ENCODE assay signal across 11 cellular contexts in the genomic region with DNA sequence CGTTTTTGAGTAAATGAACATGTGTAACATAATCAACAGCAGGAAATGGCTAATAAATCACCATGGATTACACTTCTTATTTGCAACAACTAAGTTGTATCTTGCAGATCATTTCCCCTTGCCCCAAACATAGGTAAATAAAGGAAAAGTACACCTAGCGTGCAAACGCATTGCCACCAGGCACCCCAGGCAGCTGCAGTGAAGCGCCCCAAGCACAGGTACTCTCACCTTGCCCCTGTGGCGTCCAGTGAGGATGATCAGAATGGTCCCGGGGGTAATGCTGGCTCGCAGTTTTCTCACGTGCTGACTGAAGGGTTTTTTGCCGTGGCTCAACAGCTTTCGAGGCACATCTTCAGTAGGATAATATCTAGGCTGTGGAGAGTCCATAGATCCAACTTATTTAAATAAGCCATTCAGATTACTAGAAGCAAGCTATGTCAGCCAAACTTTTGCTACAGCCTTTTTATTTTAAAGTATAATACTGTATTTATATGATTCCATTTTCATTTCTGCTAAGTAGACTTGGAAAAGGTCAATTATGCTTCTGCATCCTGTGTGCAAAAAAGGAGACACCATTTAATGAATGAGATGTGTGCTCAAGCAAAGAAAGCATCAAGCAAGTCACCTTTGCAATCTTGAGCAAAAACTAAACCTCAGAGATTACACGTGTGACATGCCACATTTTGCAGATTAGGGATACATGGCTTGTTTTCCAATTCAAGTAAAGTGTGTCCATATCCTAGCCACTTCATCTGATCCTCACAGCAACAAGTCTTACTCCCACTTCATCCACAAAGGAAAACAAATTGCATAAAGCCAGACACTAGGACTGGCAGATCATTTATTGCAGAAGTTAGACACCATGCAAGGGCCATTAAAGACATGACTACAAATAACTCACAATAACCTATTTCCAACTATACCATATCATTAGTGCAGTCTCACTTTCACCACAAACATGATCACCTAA. TPM values are rescaled to one million over a fixed set of nuclear protein-coding genes. Genes with fewer than 3 reads are reported as not detected.
DNase-seq lines count a peak whose midpoint lies in the region; FAIRE-seq and TF ChIP-seq lines count a peak whose summit lies in the region.
"Had no signal": no experiment of that assay in that cellular context is flagged by ENCODE, and none has a peak within 500 bp of the region (broad histone marks: within the 10 kb centered on the region; RNA-seq: fewer than 3 reads in every experiment).

No MANE protein-coding gene starts in this region.

- no peak overlapping the region for H3K27ac Mint-ChIP-seq in activated CD4-positive, alpha-beta T cell treated with anti-CD3 and anti-CD28 coated beads, Interleukin-2, amount 10 ng/mL, durations not matched to agents 24 days and 14 days

- H2AK5ac ChIP-seq in H1 (ENCODE audit: low read depth, low read length) = no peak overlapping the region

- in situ Hi-C loops in GM13977 (cut with MboI; ENCODE audit: low pct_unique_long_range_greater_than_20kb, low sequenced_read_pairs, unreplicated experiment) = no loop called here

- intact Hi-C loops in activated CD4-positive, alpha-beta T cell treated with anti-CD3 and anti-CD28 coated beads, Interleukin-2, amount 10 ng/mL, durations not matched to agents 24 days and 14 days (cut with micrococcal nuclease) = no loop called here
- intact Hi-C loops in PC-9 (cut with micrococcal nuclease; ENCODE audit: unreplicated experiment) (no loop called here), posterior cingulate gyrus (cut with DNase I) (no loop called here)

- no peak overlapping the region for H4K8ac ChIP-seq in H1 (ENCODE audit: extremely low read depth, insufficient read depth, low read length)

- no peak for FAIRE-seq in H1 (lab: Jason Lieb, UNC)

- 94% methylated on average over 11 of the region's 11 CpGs; no CpG with 5 or more reads in 1 of the 2 experiments for WGBS in H1 (ENCODE audit: extremely low coverage in 1 of 2, insufficient coverage in 1 of 2, insufficient read length in 1 of 2, insufficient replicate concordance in 2 of 2, low coverage in 1 of 2, low lambda C conversion rate in 2 of 2, missing lambda C conversion rate in 1 of 2), 2 experiments

- H3K4me2 ChIP-seq in PC-9 (peak overlapping the region; percentile 97), H1 (ENCODE audit: insufficient read depth in 1 of 2, low read depth in 2 of 2, low read length in 2 of 2) (peak overlapping the region; percentile 78 to 84; a peak in 3 of 4 replicates)

- no peak for TF ChIP-seq CTCF in PC-9 (conservative IDR thresholded peaks at IDR 0.05)
- no peak for TF ChIP-seq CTCF in H1 (IDR thresholded peaks at IDR 0.05; ENCODE audit: control extremely low read depth in 1 of 3, insufficient read depth in 1 of 3, low read depth in 1 of 3, low read length in 3 of 3)
- TF ChIP-seq CTCF in retinal pigment epithelial cell (conservative IDR thresholded peaks at IDR 0.05; ENCODE audit: low read depth, low read length) = no peak
- no peak for TF ChIP-seq CTCF in GM13977 (IDR thresholded peaks at IDR 0.05; ENCODE audit: extremely low read depth, insufficient read depth, missing control alignments)

- no peak for DNase-seq in activated CD4-positive, alpha-beta T cell treated with anti-CD3 and anti-CD28 coated beads, Interleukin-2, amount 10 ng/mL, durations not matched to agents 24 days and 14 days
- no peak for DNase-seq in activated CD4-positive, alpha-beta T cell treated with anti-CD3 and anti-CD28 coated beads for 1 hour
- DNase-seq in PC-9 (no peak), H1 (ENCODE audit: low read depth in 1 of 2, low spot score in 2 of 2) (no peak), retinal pigment epithelial cell (ENCODE audit: low read depth) (no peak), H4 (ENCODE audit: low spot score) (no peak), posterior cingulate gyrus (no peak), GM13977 (ENCODE audit: low spot score) (no peak)
- DNase-seq: GOT3, left ventricle myocardium superior, NCI-H526 treated with DMSO at 0.1 percent for 48 hours had no signal

- H3K79me2 ChIP-seq in PC-9 (ENCODE audit: low read depth) (peaks cover 32% of the 10 kb centered on the region), H1 (ENCODE audit: control insufficient read depth in 1 of 2, insufficient read depth in 2 of 2, low read length in 2 of 2) (peaks cover 0 to 22% of the 10 kb centered on the region in 2 experiments; a peak in 3 of 4 replicates)

- CTCF ChIA-PET in PC-9 (lab: Charles Lee) (no interaction called here), H1 (lab: Charles Lee; ENCODE audit: partially characterized antibody) (no interaction called here)

- peaks cover 80% of the 10 kb centered on the region for H3F3A ChIP-seq in PC-9 (ENCODE audit: insufficient read depth, low read depth)

- H2BK15ac ChIP-seq in H1 (ENCODE audit: low read length) = no peak overlapping the region

- H2BK120ac ChIP-seq in H1 (replicated peaks; ENCODE audit: low read depth, low read length) = no peak overlapping the region

- no peaks in the 10 kb centered on the region for H3K9me2 ChIP-seq in PC-9 (ENCODE audit: insufficient read depth)

- POLR2A ChIA-PET in PC-9 (lab: Charles Lee; ENCODE audit: unreplicated experiment) = no interaction called here
- POLR2A ChIA-PET in H1 (lab: Charles Lee; ENCODE audit: partially characterized antibody) = interaction anchor here (0.5 to 5.3 kb wide), 10 partner anchors 10 to 393 kb away, joined by 3 to 59 read pairs (median 4); a partner anchor contains a TSS

- H4K91ac ChIP-seq in H1 (replicated peaks; ENCODE audit: insufficient read length, low read length) = no peak overlapping the region

- H3K9me3 Mint-ChIP-seq in activated CD4-positive, alpha-beta T cell treated with anti-CD3 and anti-CD28 coated beads, Interleukin-2, amount 10 ng/mL, durations not matched to agents 24 days and 14 days = no peaks in the 10 kb centered on the region

- no TSS peak for BruUV-seq in PC-9 (replicated peaks; lab: Mats Ljungman, UMichigan)

- H3K23ac ChIP-seq in H1 (ENCODE audit: insufficient read length) = no peak overlapping the region

- H3K27me3 Mint-ChIP-seq in activated CD4-positive, alpha-beta T cell treated with anti-CD3 and anti-CD28 coated beads, Interleukin-2, amount 10 ng/mL, durations not matched to agents 24 days and 14 days = no peaks in the 10 kb centered on the region

- H3K23me2 ChIP-seq in H1 (ENCODE audit: low read depth, low read length) = peaks cover 2% of the 10 kb centered on the region; the same call in 1 of the 2 replicates

- H3K79me1 ChIP-seq in H1 (ENCODE audit: low read depth, low read length) = no peaks in the 10 kb centered on the region

- TF ChIP-seq RAD21 in H1 (IDR thresholded peaks at IDR 0.05 in 1 of 2, conservative IDR thresholded peaks at IDR 0.05 in 1 of 2; ENCODE audit: low read depth in 2 of 2, low read length in 2 of 2) = no peak

- peaks cover 52% of the 10 kb centered on the region for H3K36me3 Mint-ChIP-seq in activated CD4-positive, alpha-beta T cell treated with anti-CD3 and anti-CD28 coated beads, Interleukin-2, amount 10 ng/mL, durations not matched to agents 24 days and 14 days (ENCODE audit: low read depth)

- no peak overlapping the region for H3K4ac ChIP-seq in H1 (replicated peaks; ENCODE audit: insufficient read length, low read depth, low read length)

- H3K27ac ChIP-seq in PC-9 = 0 out of 2 replicates have a peak overlapping the region, but pooled peaks have one; percentile 2
- H3K27ac ChIP-seq in H1 (ENCODE audit: low read depth, low read length) = no peak overlapping the region

- peak overlapping the region; percentile 93 for H3K4me3 Mint-ChIP-seq in activated CD4-positive, alpha-beta T cell treated with anti-CD3 and anti-CD28 coated beads, Interleukin-2, amount 10 ng/mL, durations not matched to agents 24 days and 14 days

- H3K4me1 ChIP-seq in PC-9 (replicated peaks; ENCODE audit: insufficient read depth) (peaks cover 14% of the 10 kb centered on the region), H1 (replicated peaks in 1 of 4; ENCODE audit: control insufficient read depth in 3 of 4, insufficient read depth in 4 of 4, low read length in 3 of 4) (no peaks in the 10 kb centered on the region; a peak in 1 of 7 replicates)

- no peak overlapping the region for H2BK12ac ChIP-seq in H1 (ENCODE audit: low read depth, low read length)

- no peak overlapping the region for H3K14ac ChIP-seq in H1 (ENCODE audit: insufficient read length)

- no peak overlapping the region for H3K18ac ChIP-seq in H1 (ENCODE audit: extremely low read depth, low read length)

- no peaks in the 10 kb centered on the region for H3K9me3 ChIP-seq in PC-9 (ENCODE audit: insufficient read depth, low read depth)
- H3K9me3 ChIP-seq in H1 (ENCODE audit: insufficient read depth in 2 of 2, low read depth in 1 of 2, low read length in 1 of 2) = no peaks in the 10 kb centered on the region

- no peak overlapping the region for H3K56ac ChIP-seq in H1 (replicated peaks; ENCODE audit: insufficient read length, low read depth, low read length)

- peak overlapping the region; percentile 83 for H3K4me3 ChIP-seq in PC-9
- peak overlapping the region in 2 of 4 experiments; percentile 80 to 96; a peak in 2 of 8 replicates for H3K4me3 ChIP-seq in H1 (ENCODE audit: extremely low read depth in 1 of 4, insufficient read depth in 2 of 4, low read depth in 3 of 4, low read length in 4 of 4)
- peak overlapping the region; percentile 99 for H3K4me3 ChIP-seq in retinal pigment epithelial cell (ENCODE audit: low read length)

- H3K27me3 ChIP-seq in PC-9 (ENCODE audit: insufficient read depth, low read depth) (no peaks in the 10 kb centered on the region), H1 (replicated peaks in 1 of 4; ENCODE audit: control insufficient read depth in 3 of 4, extremely low read depth in 1 of 4, insufficient read depth in 3 of 4, low read length in 3 of 4) (no peaks in the 10 kb centered on the region)

- H2BK20ac ChIP-seq in H1 (ENCODE audit: low read length) = no peak overlapping the region

- H2AFZ ChIP-seq in PC-9 (no peak overlapping the region), H1 (ENCODE audit: low read length) (no peak overlapping the region)

- peaks cover 45% of the 10 kb centered on the region for H4K20me1 ChIP-seq in PC-9 (ENCODE audit: insufficient read depth)
- H4K20me1 ChIP-seq in H1 (replicated peaks in 1 of 2; ENCODE audit: control insufficient read depth in 1 of 2, insufficient read depth in 2 of 2, low read length in 2 of 2) = peaks cover 6% of the 10 kb centered on the region in 2 experiments

- H2BK5ac ChIP-seq in H1 (ENCODE audit: low read depth, low read length) = no peak overlapping the region

- TF ChIP-seq POLR2A in H1 (IDR thresholded peaks at IDR 0.05; ENCODE audit: control extremely low read depth in 1 of 2, low read depth in 2 of 2, low read length in 2 of 2) = peak in 1 of 2 experiments; percentile 63; a peak in 2 of 3 replicates

- H3K4me1 Mint-ChIP-seq in activated CD4-positive, alpha-beta T cell treated with anti-CD3 and anti-CD28 coated beads, Interleukin-2, amount 10 ng/mL, durations not matched to agents 24 days and 14 days = peaks cover 27% of the 10 kb centered on the region

- TF ChIP-seq EP300 in H1 (IDR thresholded peaks at IDR 0.05; ENCODE audit: borderline replicate concordance in 1 of 2, low read depth in 2 of 2, low read length in 2 of 2) = no peak

- no peak overlapping the region for H4K5ac ChIP-seq in H1 (ENCODE audit: insufficient read length, low read depth, low read length)

- no peak overlapping the region; a peak in 1 of 7 replicates for H3K9ac ChIP-seq in H1 (replicated peaks in 1 of 4; ENCODE audit: extremely low read depth in 1 of 4, low read depth in 3 of 4, low read length in 3 of 4)

- H3K36me3 ChIP-seq in PC-9 (ENCODE audit: low read depth) (peaks cover 43% of the 10 kb centered on the region), H1 (ENCODE audit: control insufficient read depth in 2 of 4, insufficient read depth in 4 of 4, low read length in 3 of 4) (peaks cover 26 to 50% (median 41%) of the 10 kb centered on the region in 4 experiments)

RNA-seq across cellular contexts. Expression of a gene that starts 2.6 kb away (rescaled TPM):
- total RNA-seq in activated CD4-positive, alpha-beta T cell treated with anti-CD3 and anti-CD28 coated beads, Interleukin-2, amount 10 ng/mL, durations not matched to agents 24 days and 14 days = 1,820 and 1,848 TPM in 2 replicates
- total RNA-seq in PC-9 (2021) = 1,421 and 1,543 TPM in 2 replicates
- 1,643 and 1,666 TPM in 2 replicates for total RNA-seq in H1 (2021; fragmentation: NEBNext Ultra II Directional; extraction: Animal tissue kit (Norgen Biotek cat#: 25700))
- 685 and 1,073 TPM in 2 replicates for polyA plus RNA-seq in H1 (2011; rRNA removed)
- 1,571 TPM for polyA plus RNA-seq in H1 (2011; cell fraction: cytosol; rRNA removed)
- polyA plus RNA-seq in H1 (2011; cell fraction: nucleus; rRNA removed) = 2,461 TPM
- polyA plus RNA-seq in H1 (2012, experiment 1 of 2) = 1,852 to 2,341 TPM (median 2,040 TPM) in 4 replicates
- 422 TPM for polyA plus RNA-seq in H1 (2012, experiment 2 of 2)
- polyA plus RNA-seq in H1 (2013, experiment 1 of 2) = 3,246 TPM
- polyA plus RNA-seq in H1 (2013, experiment 2 of 2) = 2,872 TPM
- polyA minus RNA-seq in H1 (2011; rRNA and poly(A)+ RNA removed) = 540 and 573 TPM in 2 replicates
- polyA minus RNA-seq in H1 (2011; cell fraction: cytosol; rRNA and poly(A)+ RNA removed) = 337 TPM
- polyA minus RNA-seq in H1 (2011; cell fraction: nucleus; rRNA and poly(A)+ RNA removed) = 1,303 TPM
- total RNA-seq in H4 (2014; rRNA removed; shearing (Covaris generic)) = 2,241 and 2,331 TPM in 2 replicates

RNA-seq across cellular contexts. Expression of a gene that starts 11.9 kb away (rescaled TPM):
- total RNA-seq in activated CD4-positive, alpha-beta T cell treated with anti-CD3 and anti-CD28 coated beads, Interleukin-2, amount 10 ng/mL, durations not matched to agents 24 days and 14 days = 173 and 177 TPM in 2 replicates
- total RNA-seq in PC-9 (2021) = 91.2 and 113 TPM in 2 replicates
- 130 and 133 TPM in 2 replicates for total RNA-seq in H1 (2021; fragmentation: NEBNext Ultra II Directional; extraction: Animal tissue kit (Norgen Biotek cat#: 25700))
- 28.3 and 32.8 TPM in 2 replicates for polyA plus RNA-seq in H1 (2011; rRNA removed)
- polyA plus RNA-seq in H1 (2011; cell fraction: cytosol; rRNA removed) = 41.0 TPM
- 28.8 TPM for polyA plus RNA-seq in H1 (2011; cell fraction: nucleus; rRNA removed)
- 34.2 to 70.5 TPM (median 47.4 TPM) in 4 replicates for polyA plus RNA-seq in H1 (2012, experiment 1 of 2)
- 3.0 TPM for polyA plus RNA-seq in H1 (2012, experiment 2 of 2)
- polyA plus RNA-seq in H1 (2013, experiment 1 of 2) = 51.1 TPM
- polyA plus RNA-seq in H1 (2013, experiment 2 of 2) = 54.5 TPM
- 61.5 and 63.9 TPM in 2 replicates for polyA minus RNA-seq in H1 (2011; rRNA and poly(A)+ RNA removed)
- polyA minus RNA-seq in H1 (2011; cell fraction: cytosol; rRNA and poly(A)+ RNA removed) = 39.6 TPM
- 39.2 TPM for polyA minus RNA-seq in H1 (2011; cell fraction: nucleus; rRNA and poly(A)+ RNA removed)
- total RNA-seq in H4 (2014; rRNA removed; shearing (Covaris generic)) = 61.2 and 63.9 TPM in 2 replicates

RNA-seq across cellular contexts. Expression of a gene that starts 24.6 kb away (rescaled TPM):
- total RNA-seq in activated CD4-positive, alpha-beta T cell treated with anti-CD3 and anti-CD28 coated beads, Interleukin-2, amount 10 ng/mL, durations not matched to agents 24 days and 14 days = 33.6 and 33.8 TPM in 2 replicates
- total RNA-seq in PC-9 (2021) = 37.4 and 39.8 TPM in 2 replicates
- 28.7 and 33.7 TPM in 2 replicates for total RNA-seq in H1 (2021; fragmentation: NEBNext Ultra II Directional; extraction: Animal tissue kit (Norgen Biotek cat#: 25700))
- polyA plus RNA-seq in H1 (2011; rRNA removed) = 6.5 and 10.3 TPM in 2 replicates
- 6.7 TPM for polyA plus RNA-seq in H1 (2011; cell fraction: cytosol; rRNA removed)
- polyA plus RNA-seq in H1 (2011; cell fraction: nucleus; rRNA removed) = 34.6 TPM
- 14.8 to 20.9 TPM (median 16.0 TPM) in 4 replicates for polyA plus RNA-seq in H1 (2012, experiment 1 of 2)
- 2.6 TPM for polyA plus RNA-seq in H1 (2012, experiment 2 of 2)
- polyA plus RNA-seq in H1 (2013, experiment 1 of 2) = 7.9 TPM
- 6.5 TPM for polyA plus RNA-seq in H1 (2013, experiment 2 of 2)
- 35.2 and 40.0 TPM in 2 replicates for polyA minus RNA-seq in H1 (2011; rRNA and poly(A)+ RNA removed)
- polyA minus RNA-seq in H1 (2011; cell fraction: cytosol; rRNA and poly(A)+ RNA removed) = 20.3 TPM
- polyA minus RNA-seq in H1 (2011; cell fraction: nucleus; rRNA and poly(A)+ RNA removed) = 64.2 TPM
- total RNA-seq in H4 (2014; rRNA removed; shearing (Covaris generic)) = 3.6 and 4.0 TPM in 2 replicates
